Comparison of ENCODE assay signal across 8 cellular contexts in the genomic region with DNA sequence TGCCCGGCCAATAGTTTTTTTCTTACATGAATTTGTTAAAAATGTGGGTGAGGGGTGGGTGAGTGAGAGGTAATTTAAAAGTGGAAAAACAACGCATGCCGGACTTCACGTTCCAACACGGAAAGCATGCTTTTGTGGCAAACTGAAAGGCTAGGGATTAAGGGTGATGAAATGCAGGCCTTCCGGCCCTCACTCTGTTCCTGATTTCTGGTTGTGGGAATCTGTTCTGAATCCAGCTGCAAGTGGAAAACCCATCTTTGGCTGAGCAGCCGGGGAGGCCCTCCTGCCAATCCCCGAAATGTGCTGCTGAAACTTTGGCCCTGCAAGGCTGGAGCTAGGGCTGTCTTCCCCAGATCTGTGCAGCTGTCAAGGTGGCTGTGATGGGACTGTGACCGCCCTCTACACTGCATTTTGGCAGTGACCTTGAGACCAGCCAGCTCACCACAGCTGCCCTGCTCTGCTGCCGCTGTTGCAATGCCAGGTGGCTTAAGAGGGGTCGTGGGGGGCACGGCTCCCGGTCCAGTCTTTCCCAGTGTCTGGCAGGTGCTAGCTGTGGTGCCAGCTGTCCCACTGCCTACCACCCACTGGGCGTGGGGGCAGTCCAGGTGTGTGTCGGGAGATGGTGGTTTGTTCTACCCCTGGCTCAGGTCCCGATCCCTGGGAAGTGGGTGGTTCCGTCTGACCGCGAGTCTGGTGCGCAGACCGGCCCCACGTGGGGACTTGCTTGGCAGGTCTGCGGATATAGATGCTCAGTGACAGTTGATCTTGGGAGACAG. TPM values are rescaled to one million over a fixed set of nuclear protein-coding genes. Genes with fewer than 3 reads are reported as not detected.
DNase-seq lines count a peak whose midpoint lies in the region; ATAC-seq and FAIRE-seq lines count a peak whose summit lies in the region.

No MANE protein-coding gene starts in this region.

- DNase-seq in NCI-H345 (lab: John Stamatoyannopoulos, UW), result peak; percentile 61
- peak; percentile 36 for DNase-seq in mesendoderm
- DNase-seq in urothelium cell line (ENCODE audit: low spot score), result peak; percentile 71
- DNase-seq in stimulated activated CD8-positive, alpha-beta memory T cell treated with anti-CD3 and anti-CD28 coated beads, Interleukin-4, amount 100 ng/mL, for 48 hours, result no peak
- DNase-seq in GM19240 (ENCODE audit: insufficient read length, low spot score), result no peak

- ATAC-seq in GM21381 (IDR thresholded peaks at IDR 0.05; ENCODE audit: unreplicated experiment), result no peak

- no peak overlapping the region for H3K4ac ChIP-seq in mesendoderm (ENCODE audit: low read depth, low read length)

- peak overlapping the region; percentile 33 for H2BK5ac ChIP-seq in mesendoderm (ENCODE audit: low read length)

- H3K36me3 ChIP-seq in ES-I3 (ENCODE audit: insufficient read depth, low read length), result peaks cover 4% of the 10 kb centered on the region
- no peaks in the 10 kb centered on the region for H3K36me3 ChIP-seq in duodenal mucosa (ENCODE audit: control insufficient read depth in 1 of 2, insufficient read depth in 2 of 2, low read length in 2 of 2)
- H3K36me3 ChIP-seq in mesendoderm (ENCODE audit: control insufficient read depth, insufficient read depth, low read length), result no peaks in the 10 kb centered on the region

- H3K27ac ChIP-seq in duodenal mucosa (ENCODE audit: low read depth, low read length) (no peak overlapping the region), mesendoderm (ENCODE audit: low read depth, low read length) (peak overlapping the region; percentile 48)

- H3K27me3 ChIP-seq in duodenal mucosa (ENCODE audit: control insufficient read depth in 1 of 2, insufficient read depth in 2 of 2, low read length in 2 of 2) (no peaks in the 10 kb centered on the region), mesendoderm (ENCODE audit: insufficient read depth, low read length, poor library complexity) (no peaks in the 10 kb centered on the region)

- H2BK120ac ChIP-seq in mesendoderm (ENCODE audit: low read depth, low read length), result no peak overlapping the region

- peaks cover 19% of the 10 kb centered on the region for H3K4me1 ChIP-seq in ES-I3 (ENCODE audit: insufficient read depth, low read length)
- peaks cover 10 to 27% of the 10 kb centered on the region in 2 donors for H3K4me1 ChIP-seq in duodenal mucosa (ENCODE audit: control insufficient read depth in 1 of 2, insufficient read depth in 2 of 2, low read length in 2 of 2)
- peaks cover 12% of the 10 kb centered on the region for H3K4me1 ChIP-seq in mesendoderm (ENCODE audit: control insufficient read depth, low read depth, low read length)

- peaks cover 8% of the 10 kb centered on the region for H3K79me2 ChIP-seq in mesendoderm (ENCODE audit: control insufficient read depth, insufficient read depth, low read length)

- H3K23ac ChIP-seq in mesendoderm (ENCODE audit: low read length), result peak overlapping the region; percentile 29

- H3K9me3 ChIP-seq in ES-I3 (ENCODE audit: control insufficient read depth, insufficient read depth, low read length) (no peaks in the 10 kb centered on the region), duodenal mucosa (ENCODE audit: control insufficient read depth in 1 of 2, low read length in 2 of 2) (no peaks in the 10 kb centered on the region)

- peak overlapping the region; percentile 48 for H2AK5ac ChIP-seq in mesendoderm (ENCODE audit: low read length)

- H3K4me3 ChIP-seq in duodenal mucosa (ENCODE audit: low read depth in 1 of 2, low read length in 2 of 2) (peak overlapping the region; percentile 87 to 88), mesendoderm (ENCODE audit: low read length) (no peak overlapping the region)

- peaks cover 6% of the 10 kb centered on the region for H3K79me1 ChIP-seq in mesendoderm (ENCODE audit: low read length)

- H3K18ac ChIP-seq in mesendoderm (ENCODE audit: low read length), result no peak overlapping the region

- H4K5ac ChIP-seq in mesendoderm (ENCODE audit: low read length), result peak overlapping the region; percentile 17

- no peak overlapping the region for H3K4me2 ChIP-seq in mesendoderm (ENCODE audit: low read length)

- H4K8ac ChIP-seq in mesendoderm (ENCODE audit: low read depth, low read length), result no peak overlapping the region

- H3K56ac ChIP-seq in mesendoderm (ENCODE audit: low read length), result peak overlapping the region; percentile 67

- no peak overlapping the region for H2BK15ac ChIP-seq in mesendoderm (replicated peaks; ENCODE audit: low read depth)

- WGBS in mesendoderm (ENCODE audit: extremely low coverage, insufficient coverage, low lambda C conversion rate), result no CpG with 5 or more reads among the region's 23 CpGs

- peak overlapping the region; percentile 54; the same call in 1 of the 2 replicates for H3K9ac ChIP-seq in ES-I3 (ENCODE audit: low read depth, low read length)
- peak overlapping the region in 1 of 2 donors; percentile 40 for H3K9ac ChIP-seq in duodenal mucosa (ENCODE audit: low read depth in 1 of 2, low read length in 2 of 2)
- H3K9ac ChIP-seq in mesendoderm (ENCODE audit: low read length), result peak overlapping the region; percentile 65

- peak; percentile 68 for FAIRE-seq in urothelium cell line (lab: Jason Lieb, UNC)

RNA-seq across cellular contexts. Expression of a gene that starts 39.0 kb away (rescaled TPM):
- polyA plus RNA-seq in mesendoderm (2013, experiment 1 of 2), result 22.9 TPM
- polyA plus RNA-seq in mesendoderm (2013, experiment 2 of 2), result 23.2 TPM

Comparison
In these comparisons a context has a peak if more than half of its experiments do, and no peak if none do; other contexts are left out.
1. DNase-seq: peak in NCI-H345 (single experiment), mesendoderm (single experiment) and urothelium cell line (single experiment); none in stimulated activated CD8-positive, alpha-beta memory T cell treated with anti-CD3 and anti-CD28 coated beads, Interleukin-4, amount 100 ng/mL, for 48 hours (single experiment) and GM19240 (single experiment).